In genomic region chr17:59940697-59941096, GRCh38 we compare ENCODE assay signal across 8 cellular contexts. TPM values are rescaled to one million over a fixed set of nuclear protein-coding genes. Genes with fewer than 3 reads are reported as not detected.
DNase-seq lines count a peak whose midpoint lies in the region; ATAC-seq, FAIRE-seq and TF ChIP-seq lines count a peak whose summit lies in the region.
"Not testable (repeated sequence)": the region's sequence is repeated elsewhere in the genome, so short reads cannot be mapped to it uniquely, and the experiment has no call there.

No MANE protein-coding gene starts in this region.

- H3K4me1 ChIP-seq in trophoblast cell (ENCODE audit: control insufficient read depth in 1 of 2, insufficient read depth in 2 of 2, low read length in 2 of 2), result not testable (repeated sequence)

- H4K12ac ChIP-seq in trophoblast cell (ENCODE audit: low read depth, low read length), result not testable (repeated sequence)

- H3K4me3 Mint-ChIP-seq in activated CD4-positive, alpha-beta T cell treated with anti-CD3 and anti-CD28 coated beads for 36 hours, result peak overlapping the region; percentile 27
- peak overlapping the region; percentile 35 for H3K4me3 Mint-ChIP-seq in activated T-cell treated with anti-CD3 and anti-CD28 coated beads, Interleukin-2, amount 50 U/mL, for 24 hours
- H3K4me3 Mint-ChIP-seq in stimulated activated naive CD8-positive, alpha-beta T cell treated with anti-CD3 and anti-CD28 coated beads, Interleukin-15, amount 100 ng/mL, for 72 hours, result peak overlapping the region in 1 of 2 donors; percentile 39

- POLR2A ChIA-PET in activated CD4-positive, alpha-beta T cell treated with anti-CD3 and anti-CD28 coated beads for 36 hours (lab: Charles Lee), result interaction anchor here (0.6 to 1.0 kb wide), 5 partner anchors 10 to 785 kb away, joined by 3 to 14 read pairs (median 4); partner anchors contain the start of genes PRR11 and RNFT1

- peaks cover 48% of the 10 kb centered on the region for H3K4me1 Mint-ChIP-seq in activated CD4-positive, alpha-beta T cell treated with anti-CD3 and anti-CD28 coated beads for 36 hours
- H3K4me1 Mint-ChIP-seq in activated T-cell treated with anti-CD3 and anti-CD28 coated beads, Interleukin-2, amount 50 U/mL, for 24 hours (ENCODE audit: low read depth), result peaks cover 51% of the 10 kb centered on the region
- peaks cover 42% of the 10 kb centered on the region for H3K4me1 Mint-ChIP-seq in stimulated activated naive CD8-positive, alpha-beta T cell treated with anti-CD3 and anti-CD28 coated beads, Interleukin-15, amount 100 ng/mL, for 72 hours

- H4K91ac ChIP-seq in trophoblast cell (ENCODE audit: low read depth, low read length), result not testable (repeated sequence)

- CTCF ChIA-PET in activated CD4-positive, alpha-beta T cell treated with anti-CD3 and anti-CD28 coated beads for 36 hours (lab: Charles Lee), result interaction anchor here (0.7 to 1.5 kb wide), 2 partner anchors 22 to 26 kb away, joined by 4 read pairs; no protein-coding TSS in a partner anchor

- not testable (repeated sequence) for H3K27ac ChIP-seq in trophoblast cell (ENCODE audit: low read depth, low read length)

- H3K4ac ChIP-seq in trophoblast cell (ENCODE audit: low read depth, low read length), result not testable (repeated sequence)

- ATAC-seq in activated CD4-positive, alpha-beta T cell treated with anti-CD3 and anti-CD28 coated beads for 36 hours, result peak; percentile 33
- not testable (repeated sequence) for ATAC-seq in stimulated activated naive CD8-positive, alpha-beta T cell treated with anti-CD3 and anti-CD28 coated beads, Interleukin-15, amount 100 ng/mL, for 72 hours

- peaks cover 59% of the 10 kb centered on the region for H3K36me3 ChIP-seq in MG63
- not testable (repeated sequence) for H3K36me3 ChIP-seq in bronchial epithelial cell (ENCODE audit: control insufficient read depth, insufficient read depth, low read length)
- H3K36me3 ChIP-seq in trophoblast cell (ENCODE audit: control insufficient read depth in 1 of 2, insufficient read depth in 2 of 2, low read length in 2 of 2), result peaks cover 20 to 28% of the 10 kb centered on the region in 2 experiments

- H3K27me3 Mint-ChIP-seq in activated CD4-positive, alpha-beta T cell treated with anti-CD3 and anti-CD28 coated beads for 36 hours; activated T-cell treated with anti-CD3 and anti-CD28 coated beads, Interleukin-2, amount 50 U/mL, for 24 hours; stimulated activated naive CD8-positive, alpha-beta T cell treated with anti-CD3 and anti-CD28 coated beads, Interleukin-15, amount 100 ng/mL, for 72 hours: not testable (repeated sequence)

- not testable (repeated sequence) for H3K23ac ChIP-seq in trophoblast cell (ENCODE audit: low read length)

- intact Hi-C loops in activated CD4-positive, alpha-beta T cell treated with anti-CD3 and anti-CD28 coated beads for 36 hours (cut with DNase I, micrococcal nuclease), result loop anchor here (1.0 to 5.0 kb wide), 10 partner anchors 24 to 373 kb away; partner anchors contain the start of genes TUBD1 (in 2 of the 2), DHX40 (in 1 of the 2), RNFT1 (in 1 of the 2) and RPS6KB1 (in 1 of the 2)

- not testable (repeated sequence) for H3K4me3 ChIP-seq in MG63; bronchial epithelial cell (ENCODE audit: low read depth, low read length); trophoblast cell (ENCODE audit: low read depth, low read length)

- not testable (repeated sequence) for H2BK5ac ChIP-seq in trophoblast cell (ENCODE audit: low read depth, low read length, poor library complexity)

- not testable (repeated sequence) for H3K27me3 ChIP-seq in MG63; bronchial epithelial cell (ENCODE audit: control insufficient read depth, insufficient read depth, low read length); trophoblast cell (ENCODE audit: insufficient read depth, low read length)

- H3K36me3 Mint-ChIP-seq in activated CD4-positive, alpha-beta T cell treated with anti-CD3 and anti-CD28 coated beads for 36 hours (ENCODE audit: low read depth), result peaks cover 64% of the 10 kb centered on the region
- peaks cover 91% of the 10 kb centered on the region for H3K36me3 Mint-ChIP-seq in activated T-cell treated with anti-CD3 and anti-CD28 coated beads, Interleukin-2, amount 50 U/mL, for 24 hours (ENCODE audit: low read depth)

- not testable (repeated sequence) for H3K79me1 ChIP-seq in trophoblast cell (ENCODE audit: low read length)

- not testable (repeated sequence) for TF ChIP-seq CTCF in bronchial epithelial cell (IDR thresholded peaks at IDR 0.05; ENCODE audit: insufficient read depth, low read length, severe bottlenecking)

- not testable (repeated sequence) for H3K9ac ChIP-seq in trophoblast cell (ENCODE audit: low read length)

- not testable (repeated sequence) for H3K14ac ChIP-seq in trophoblast cell (ENCODE audit: low read length)

- DNase-seq in MG63 (peak; percentile 9), bronchial epithelial cell (ENCODE audit: low read depth) (peak; percentile 72), trophoblast cell (peak; percentile 11 to 74)
- DNase-seq in activated CD4-positive, alpha-beta T cell treated with anti-CD3 and anti-CD28 coated beads for 36 hours, result peak; percentile 49
- not testable (repeated sequence) for DNase-seq in activated T-cell treated with anti-CD3 and anti-CD28 coated beads, Interleukin-2, amount 50 U/mL, for 24 hours
- DNase-seq in activated naive CD4-positive, alpha-beta T cell treated with anti-CD3 and anti-CD28 coated beads, Interleukin-2, amount 50 U/mL, for 16 hours, result peak; percentile 20
- peak in 2 of 3 experiments; percentile 2 to 20 for DNase-seq in stimulated activated CD4-positive, alpha-beta T cell treated with anti-CD3 and anti-CD28 coated beads, TNF-alpha, amount 100 ng/mL, for 24 hours (ENCODE audit: low read depth in 3 of 3)
- DNase-seq in stimulated activated naive CD8-positive, alpha-beta T cell treated with anti-CD3 and anti-CD28 coated beads, Interleukin-15, amount 100 ng/mL, for 72 hours, result peak; percentile 15 to 50

- H3K4me2 ChIP-seq in trophoblast cell (ENCODE audit: low read length), result not testable (repeated sequence)

- no CpG with 5 or more reads among the region's 3 CpGs for WGBS in trophoblast cell (ENCODE audit: extremely low coverage, insufficient coverage, insufficient read length)

- H2BK12ac ChIP-seq in trophoblast cell (ENCODE audit: low read length), result not testable (repeated sequence)

- not testable (repeated sequence) for H3K79me2 ChIP-seq in trophoblast cell (ENCODE audit: control insufficient read depth, insufficient read depth, low read length, poor library complexity)

- not testable (repeated sequence) for H4K8ac ChIP-seq in trophoblast cell (ENCODE audit: low read depth, low read length)

- not testable (repeated sequence) for H3K9me3 Mint-ChIP-seq in activated CD4-positive, alpha-beta T cell treated with anti-CD3 and anti-CD28 coated beads for 36 hours (ENCODE audit: low read depth); activated T-cell treated with anti-CD3 and anti-CD28 coated beads, Interleukin-2, amount 50 U/mL, for 24 hours; stimulated activated naive CD8-positive, alpha-beta T cell treated with anti-CD3 and anti-CD28 coated beads, Interleukin-15, amount 100 ng/mL, for 72 hours

- not testable (repeated sequence) for H3K18ac ChIP-seq in trophoblast cell (ENCODE audit: low read length)

- not testable (repeated sequence) for H2AK5ac ChIP-seq in trophoblast cell (ENCODE audit: low read length)

- not testable (repeated sequence) for FAIRE-seq in bronchial epithelial cell (lab: Jason Lieb, UNC)

- H2AFZ ChIP-seq in trophoblast cell (ENCODE audit: insufficient read depth, low read length, poor library complexity), result not testable (repeated sequence)

- peak overlapping the region; percentile 94 for H3K27ac Mint-ChIP-seq in activated CD4-positive, alpha-beta T cell treated with anti-CD3 and anti-CD28 coated beads for 36 hours
- peak overlapping the region; percentile 97 for H3K27ac Mint-ChIP-seq in activated T-cell treated with anti-CD3 and anti-CD28 coated beads, Interleukin-2, amount 50 U/mL, for 24 hours
- peak overlapping the region; percentile 78 to 94 for H3K27ac Mint-ChIP-seq in stimulated activated naive CD8-positive, alpha-beta T cell treated with anti-CD3 and anti-CD28 coated beads, Interleukin-15, amount 100 ng/mL, for 72 hours

- H2BK120ac ChIP-seq in trophoblast cell (ENCODE audit: insufficient read depth, low read length, poor library complexity), result not testable (repeated sequence)

- not testable (repeated sequence) for H3K9me3 ChIP-seq in MG63; trophoblast cell (ENCODE audit: insufficient read depth, low read depth, low read length)

RNA-seq across cellular contexts. Expression of gene RNFT1, which starts 23.8 kb away (rescaled TPM):
- total RNA-seq in MG63 (2014; rRNA removed; shearing (Covaris generic); ENCODE audit: low replicate concordance), result 8.6 and 24.1 TPM in 2 replicates
- 10 to 100 TPM; 32.8 to 36.9 TPM for total RNA-seq in activated CD4-positive, alpha-beta T cell treated with anti-CD3 and anti-CD28 coated beads for 36 hours
- total RNA-seq in bronchial epithelial cell, result 8.4 and 17.0 TPM in 2 replicates
- 14.7 and 14.8 TPM in 2 replicates for polyA plus RNA-seq in trophoblast cell (2013)

RNA-seq across cellular contexts. Expression of gene RPS6KB1, which starts 47.8 kb away (rescaled TPM):
- total RNA-seq in MG63 (2014; rRNA removed; shearing (Covaris generic); ENCODE audit: low replicate concordance), result 10.0 and 10.7 TPM in 2 replicates
- 10 to 100 TPM; 52.6 to 54.5 TPM for total RNA-seq in activated CD4-positive, alpha-beta T cell treated with anti-CD3 and anti-CD28 coated beads for 36 hours
- 37.1 and 39.0 TPM in 2 replicates for total RNA-seq in bronchial epithelial cell
- polyA plus RNA-seq in trophoblast cell (2013), result 20.7 and 27.6 TPM in 2 replicates

RNA-seq across cellular contexts. Expression of gene TUBD1, which starts 48.0 kb away (rescaled TPM):
- total RNA-seq in MG63 (2014; rRNA removed; shearing (Covaris generic); ENCODE audit: low replicate concordance), result 12.9 and 13.6 TPM in 2 replicates
- 10 to 100 TPM; 10.6 to 11.0 TPM for total RNA-seq in activated CD4-positive, alpha-beta T cell treated with anti-CD3 and anti-CD28 coated beads for 36 hours
- total RNA-seq in bronchial epithelial cell, result 7.6 TPM in 2 replicates
- 12.0 and 13.0 TPM in 2 replicates for polyA plus RNA-seq in trophoblast cell (2013)
